17 cellular contexts compared by ENCODE assay signal in genomic region chr1:67336783-67337182, GRCh38. TPM values are rescaled to one million over a fixed set of nuclear protein-coding genes. Genes with fewer than 3 reads are reported as not detected.
A peak's percentile ranks its signal among the peaks of the same experiment; 100 is the strongest.
DNase-seq lines count a peak whose midpoint lies in the region; ATAC-seq and TF ChIP-seq lines count a peak whose summit lies in the region.
"Had no signal": no experiment of that assay in that cellular context is flagged by ENCODE, and none has a peak within 500 bp of the region (broad histone marks: within the 10 kb centered on the region; RNA-seq: fewer than 3 reads in every experiment).

No MANE protein-coding gene starts in this region.

- H3K4me3 Mint-ChIP-seq in T-helper 1 cell treated with Interleukin-12 subunit alpha and Interleukin-12 subunit beta and Interleukin-4 antibody, amounts not matched to agents 30 μg/mL and 1 μg/mL, for 36 hours: peak overlapping the region; percentile 73
- peak overlapping the region; percentile 61 for H3K4me3 Mint-ChIP-seq in activated naive CD4-positive, alpha-beta T cell treated with anti-CD3 and anti-CD28 coated beads, Interleukin-2, amount 10 ng/mL, durations not matched to agents 7 days and 5 days
- peak overlapping the region; percentile 78 for H3K4me3 Mint-ChIP-seq in natural killer cell treated with Interleukin-12 subunit alpha and Interleukin-12 subunit beta and Interleukin-15 and Interleukin-18, amount 100 ng/mL, for 72 hours

- no peaks in the 10 kb centered on the region for H3K9me2 ChIP-seq in PC-3 (replicated peaks; ENCODE audit: low read length)

- no peak for TF ChIP-seq CTCF in PC-3 (conservative IDR thresholded peaks at IDR 0.05; ENCODE audit: low read depth, low read length)

- intact Hi-C loops in PC-3 (cut with micrococcal nuclease): loop anchor here (10.0 kb wide), 1 partner anchor 192 kb away; no protein-coding TSS in a partner anchor

- H3F3A ChIP-seq in PC-3 (ENCODE audit: low read length, unreplicated experiment): no peaks in the 10 kb centered on the region

- peaks cover 13% of the 10 kb centered on the region for H3K4me1 ChIP-seq in PC-3 (ENCODE audit: insufficient read depth, low read length)
- H3K4me1 ChIP-seq: pancreas had no signal

- no peak overlapping the region for H3K4me2 ChIP-seq in PC-3 (ENCODE audit: low read length)

- no peak overlapping the region for H3K9ac ChIP-seq in PC-3 (ENCODE audit: low read length)

- H3K9me3 Mint-ChIP-seq in T-helper 1 cell treated with Interleukin-12 subunit alpha and Interleukin-12 subunit beta and Interleukin-4 antibody, amounts not matched to agents 30 μg/mL and 1 μg/mL, for 36 hours: no peaks in the 10 kb centered on the region
- H3K9me3 Mint-ChIP-seq in activated naive CD4-positive, alpha-beta T cell treated with anti-CD3 and anti-CD28 coated beads, Interleukin-2, amount 10 ng/mL, durations not matched to agents 7 days and 5 days: no peaks in the 10 kb centered on the region
- no peaks in the 10 kb centered on the region for H3K9me3 Mint-ChIP-seq in natural killer cell treated with Interleukin-12 subunit alpha and Interleukin-12 subunit beta and Interleukin-15 and Interleukin-18, amount 100 ng/mL, for 72 hours

- peaks cover 70% of the 10 kb centered on the region for H3K36me3 Mint-ChIP-seq in T-helper 1 cell treated with Interleukin-12 subunit alpha and Interleukin-12 subunit beta and Interleukin-4 antibody, amounts not matched to agents 30 μg/mL and 1 μg/mL, for 36 hours (ENCODE audit: low read depth)
- peaks cover 59% of the 10 kb centered on the region for H3K36me3 Mint-ChIP-seq in activated naive CD4-positive, alpha-beta T cell treated with anti-CD3 and anti-CD28 coated beads, Interleukin-2, amount 10 ng/mL, durations not matched to agents 7 days and 5 days
- H3K36me3 Mint-ChIP-seq in natural killer cell treated with Interleukin-12 subunit alpha and Interleukin-12 subunit beta and Interleukin-15 and Interleukin-18, amount 100 ng/mL, for 72 hours: peaks cover 72% of the 10 kb centered on the region

- peaks cover 80% of the 10 kb centered on the region for H3K4me1 Mint-ChIP-seq in T-helper 1 cell treated with Interleukin-12 subunit alpha and Interleukin-12 subunit beta and Interleukin-4 antibody, amounts not matched to agents 30 μg/mL and 1 μg/mL, for 36 hours (ENCODE audit: low read depth)
- peaks cover 92% of the 10 kb centered on the region for H3K4me1 Mint-ChIP-seq in activated naive CD4-positive, alpha-beta T cell treated with anti-CD3 and anti-CD28 coated beads, Interleukin-2, amount 10 ng/mL, durations not matched to agents 7 days and 5 days
- peaks cover 72 to 89% of the 10 kb centered on the region in 2 donors for H3K4me1 Mint-ChIP-seq in natural killer cell treated with Interleukin-12 subunit alpha and Interleukin-12 subunit beta and Interleukin-15 and Interleukin-18, amount 100 ng/mL, for 72 hours (ENCODE audit: low read depth in 2 of 2)

- no peaks in the 10 kb centered on the region for H3K79me2 ChIP-seq in PC-3 (ENCODE audit: low read length)

- H3K4me3 ChIP-seq in PC-3 (ENCODE audit: low read length): no peak overlapping the region
- H3K4me3 ChIP-seq: coronary artery, pancreas, Peyer's patch had no signal

- H3K27ac Mint-ChIP-seq in T-helper 1 cell treated with Interleukin-12 subunit alpha and Interleukin-12 subunit beta and Interleukin-4 antibody, amounts not matched to agents 30 μg/mL and 1 μg/mL, for 36 hours: peak overlapping the region; percentile 94
- H3K27ac Mint-ChIP-seq in activated naive CD4-positive, alpha-beta T cell treated with anti-CD3 and anti-CD28 coated beads, Interleukin-2, amount 10 ng/mL, durations not matched to agents 7 days and 5 days: peak overlapping the region; percentile 98
- peak overlapping the region; percentile 93 to 96 for H3K27ac Mint-ChIP-seq in natural killer cell treated with Interleukin-12 subunit alpha and Interleukin-12 subunit beta and Interleukin-15 and Interleukin-18, amount 100 ng/mL, for 72 hours

- CTCF ChIA-PET in activated naive CD4-positive, alpha-beta T cell treated with anti-CD3 and anti-CD28 coated beads, Interleukin-2, amount 10 ng/mL, durations not matched to agents 7 days and 5 days (lab: Charles Lee): interaction anchor here (0.7 to 2.7 kb wide), 14 partner anchors 10 to 141 kb away, joined by 3 to 11 read pairs (median 4); partner anchors contain the start of gene IL12RB2
- CTCF ChIA-PET in PC-3 (lab: Charles Lee): no interaction called here

- peak; percentile 6 for DNase-seq in Daoy (ENCODE audit: low read depth)
- DNase-seq in activated naive CD4-positive, alpha-beta T cell treated with anti-CD3 and anti-CD28 coated beads, Interleukin-2, amount 10 ng/mL, durations not matched to agents 7 days and 5 days: peak; percentile 71
- peak; percentile 76 for DNase-seq in natural killer cell treated with Interleukin-12 subunit alpha and Interleukin-12 subunit beta and Interleukin-15 and Interleukin-18, amount 100 ng/mL, for 72 hours (ENCODE audit: low spot score)
- no peak for DNase-seq in PC-3
- DNase-seq in NCI-H446 treated with DMSO at 0.1 percent for 48 hours (lab: John Stamatoyannopoulos, UW): no peak
- DNase-seq: head of caudate nucleus, islet precursor cell, NCI-H1694 treated with DMSO at 0.1 percent for 48 hours, NCI-H526, pancreas had no signal

- H3K27me3 ChIP-seq in PC-3 (ENCODE audit: low read length): no peaks in the 10 kb centered on the region
- H3K27me3 ChIP-seq: pancreas, Peyer's patch had no signal

- H4K20me1 ChIP-seq in PC-3 (ENCODE audit: low read length): no peaks in the 10 kb centered on the region

- H3K27ac ChIP-seq in PC-3 (ENCODE audit: low read length): no peak overlapping the region
- H3K27ac ChIP-seq: C4-2B, coronary artery, pancreas had no signal

- H3K27me3 Mint-ChIP-seq in T-helper 1 cell treated with Interleukin-12 subunit alpha and Interleukin-12 subunit beta and Interleukin-4 antibody, amounts not matched to agents 30 μg/mL and 1 μg/mL, for 36 hours (ENCODE audit: low read depth): no peaks in the 10 kb centered on the region
- H3K27me3 Mint-ChIP-seq in activated naive CD4-positive, alpha-beta T cell treated with anti-CD3 and anti-CD28 coated beads, Interleukin-2, amount 10 ng/mL, durations not matched to agents 7 days and 5 days: no peaks in the 10 kb centered on the region
- H3K27me3 Mint-ChIP-seq in natural killer cell treated with Interleukin-12 subunit alpha and Interleukin-12 subunit beta and Interleukin-15 and Interleukin-18, amount 100 ng/mL, for 72 hours: no peaks in the 10 kb centered on the region

- POLR2A ChIA-PET in PC-3 (lab: Charles Lee; ENCODE audit: unreplicated experiment): no interaction called here

- BruUV-seq in PC-3 (replicated peaks; lab: Mats Ljungman, UMichigan): no TSS peak

- no peak overlapping the region for H2AFZ ChIP-seq in PC-3 (ENCODE audit: low read length)

- H3K36me3 ChIP-seq in PC-3 (ENCODE audit: low read depth, low read length): no peaks in the 10 kb centered on the region
- H3K36me3 ChIP-seq: pancreas, Peyer's patch had no signal

- H3K9me3 ChIP-seq in PC-3 (ENCODE audit: low read length): no peaks in the 10 kb centered on the region
- H3K9me3 ChIP-seq: pancreas, Peyer's patch had no signal

- ATAC-seq in natural killer cell treated with Interleukin-12 subunit alpha and Interleukin-12 subunit beta and Interleukin-15 and Interleukin-18, amount 100 ng/mL, for 72 hours: peak; percentile 33 to 45
- no peak for ATAC-seq in PC-3
- no peak for ATAC-seq in HG03342 (IDR thresholded peaks at IDR 0.05; ENCODE audit: unreplicated experiment)
- ATAC-seq: activated CD4-positive, CD25-positive, alpha-beta regulatory T cell treated with anti-CD3 and anti-CD28 coated beads, Interleukin-2, amount 50 U/mL, for 24 hours had no signal

RNA-seq across cellular contexts. Expression of gene IL12RB2, which starts 29.1 kb away (rescaled TPM):
- total RNA-seq in Daoy (2014; rRNA removed; shearing (Covaris generic)): 0.57 and 0.80 TPM in 2 replicates
- total RNA-seq in natural killer cell treated with Interleukin-12 subunit alpha and Interleukin-12 subunit beta and Interleukin-15 and Interleukin-18, amount 100 ng/mL, for 72 hours: 100 to 1,000 TPM; 265 to 317 TPM
- total RNA-seq in PC-3 (2014; rRNA removed): 0.81 TPM in 1 of 2 replicates, not detected in the other
- total RNA-seq: LHCN-M2 had no signal

Comparison
In these comparisons a context has a peak if more than half of its experiments do, and no peak if none do; other contexts are left out.
1. DNase-seq: peak in Daoy (single experiment), activated naive CD4-positive, alpha-beta T cell treated with anti-CD3 and anti-CD28 coated beads, Interleukin-2, amount 10 ng/mL, durations not matched to agents 7 days and 5 days (single experiment) and natural killer cell treated with Interleukin-12 subunit alpha and Interleukin-12 subunit beta and Interleukin-15 and Interleukin-18, amount 100 ng/mL, for 72 hours (single experiment); none in PC-3 (single experiment) and NCI-H446 treated with DMSO at 0.1 percent for 48 hours (single experiment).
2. ATAC-seq: peak in natural killer cell treated with Interleukin-12 subunit alpha and Interleukin-12 subunit beta and Interleukin-15 and Interleukin-18, amount 100 ng/mL, for 72 hours (2 of 2); none in PC-3 (single experiment) and HG03342 (single experiment).
3. RNA of gene IL12RB2, which starts 29.1 kb away (total RNA-seq): 265 to 317 TPM in natural killer cell treated with Interleukin-12 subunit alpha and Interleukin-12 subunit beta and Interleukin-15 and Interleukin-18, amount 100 ng/mL, for 72 hours; 0.57 to 0.80 TPM in Daoy and 0.81 TPM in PC-3; every median in the first group is over 100 times any median in the second.
4. Peak in every context shown above with its lines, with median percentiles within 50 percentile points of each other: H3K27ac Mint-ChIP-seq and H3K4me3 Mint-ChIP-seq.